9 cellular contexts compared by ENCODE assay signal in the genomic region with DNA sequence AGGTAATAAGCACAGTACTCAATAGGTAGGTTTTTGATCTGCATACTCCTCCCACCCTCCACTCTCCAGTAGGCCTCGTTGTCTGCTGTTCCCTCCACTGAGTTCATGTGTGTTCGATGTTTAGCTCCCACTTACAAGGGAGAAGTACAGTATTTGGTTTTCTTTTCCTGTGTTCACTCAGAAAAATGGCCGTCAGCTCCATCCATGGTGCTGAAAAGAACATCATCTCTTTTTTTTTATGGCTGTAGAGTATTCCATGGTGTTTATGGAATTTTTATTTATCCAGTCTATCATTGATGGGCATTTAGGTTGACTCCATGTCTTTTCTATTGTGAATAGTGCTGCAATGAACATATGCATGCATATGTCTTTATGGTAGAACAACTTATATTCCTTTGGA.
"Had no signal": no experiment of that assay in that cellular context is flagged by ENCODE, and none has a peak within 500 bp of the region (broad histone marks: within the 10 kb centered on the region; RNA-seq: fewer than 3 reads in every experiment).

No MANE protein-coding gene starts in this region.

- H3K4me1 Mint-ChIP-seq: IgD-negative memory B cell had no signal

- H3K27ac ChIP-seq: GM23248, HL-60 had no signal

- H3K27me3 Mint-ChIP-seq: IgD-negative memory B cell had no signal

- H3K27ac Mint-ChIP-seq: IgD-negative memory B cell had no signal

- H3K4me3 Mint-ChIP-seq: IgD-negative memory B cell had no signal

- FAIRE-seq: HepG2, K562 had no signal

- DNase-seq: GM23248, GOT3, H7, KG1 had no signal

- H3K9me3 ChIP-seq: HAP-1 had no signal

- H3K9ac ChIP-seq: GM23248 had no signal

- H3K36me3 Mint-ChIP-seq: IgD-negative memory B cell had no signal

- H3K4me1 ChIP-seq: HAP-1 had no signal

- H2AFZ ChIP-seq: GM23248 had no signal

- H3K4me3 ChIP-seq: GM23248, HAP-1, K562 had no signal

- H3K36me3 ChIP-seq: HAP-1 had no signal

- ATAC-seq: HepG2, K562 had no signal
